ENCODE assay signal across 9 cellular contexts in genomic region chr7:117230276-117231046, GRCh38.
A peak's percentile ranks its signal among the peaks of the same experiment; 100 is the strongest.
DNase-seq lines count a peak whose midpoint lies in the region; ATAC-seq and FAIRE-seq lines count a peak whose summit lies in the region.
"Had no signal": no experiment of that assay in that cellular context is flagged by ENCODE, and none has a peak within 500 bp of the region (broad histone marks: within the 10 kb centered on the region; RNA-seq: fewer than 3 reads in every experiment).

No MANE protein-coding gene starts in this region.

- DNase-seq in EL: peak; percentile 78
- DNase-seq in dedifferentiated amniotic fluid mesenchymal stem cell (ENCODE audit: extremely low spot score): peak; percentile 32
- DNase-seq in NCI-H510A (lab: John Stamatoyannopoulos, UW): no peak
- no peak for DNase-seq in urothelium cell line (ENCODE audit: low spot score)
- DNase-seq in SK-N-DZ (ENCODE audit: low spot score): no peak
- DNase-seq in C1 segment of cervical spinal cord (lab: John Stamatoyannopoulos, UW): no peak
- DNase-seq: MV-4-11 had no signal

- no peak for FAIRE-seq in urothelium cell line (lab: Jason Lieb, UNC)

- peak; percentile 60 for ATAC-seq in GM21390 (IDR thresholded peaks at IDR 0.05; ENCODE audit: unreplicated experiment)
- peak; percentile 51 for ATAC-seq in HG03280 (IDR thresholded peaks at IDR 0.05; ENCODE audit: unreplicated experiment)

Comparison
In these comparisons a context has a peak if more than half of its experiments do, and no peak if none do; other contexts are left out.
1. DNase-seq: peak in EL (single experiment) and dedifferentiated amniotic fluid mesenchymal stem cell (single experiment); none in NCI-H510A (single experiment), urothelium cell line (single experiment), SK-N-DZ (single experiment) and C1 segment of cervical spinal cord (0 of 14).